In genomic region chr2:112032615-112033457, GRCh38 we compare ENCODE assay signal across 9 cellular contexts. TPM values are rescaled to one million over a fixed set of nuclear protein-coding genes. Genes with fewer than 3 reads are reported as not detected.
A peak's percentile ranks its signal among the peaks of the same experiment; 100 is the strongest.
DNase-seq lines count a peak whose midpoint lies in the region; ATAC-seq and TF ChIP-seq lines count a peak whose summit lies in the region.
"Had no signal": no experiment of that assay in that cellular context is flagged by ENCODE, and none has a peak within 500 bp of the region (broad histone marks: within the 10 kb centered on the region; RNA-seq: fewer than 3 reads in every experiment).

No MANE protein-coding gene starts in this region.

- DNase-seq in HFF-Myc (ENCODE audit: extremely low read depth, low read depth) (peak; percentile 56), WERI-Rb-1 (no peak), left ventricle myocardium superior (no peak), spleen (no peak), NCI-H1436 treated with DMSO at 0.1 percent for 48 hours (lab: John Stamatoyannopoulos, UW) (no peak), NCI-H187 treated with DMSO at 0.1 percent for 48 hours (lab: John Stamatoyannopoulos, UW) (no peak)
- no peak for DNase-seq in activated CD4-positive, alpha-beta T cell treated with anti-CD3 and anti-CD28 coated beads, Interleukin-2, amount 10 ng/mL, durations not matched to agents 7 days and 5 days
- DNase-seq: NCI-H526 treated with DMSO at 0.1 percent for 48 hours had no signal

- H3K27ac Mint-ChIP-seq in activated CD4-positive, alpha-beta T cell treated with anti-CD3 and anti-CD28 coated beads, Interleukin-2, amount 10 ng/mL, durations not matched to agents 7 days and 5 days: no peak overlapping the region

- 51 to 60% (median 54%) methylated on average over 4 of the region's 4 CpGs for WGBS in spleen, 5 donors

- peaks cover 8% of the 10 kb centered on the region for H3K4me1 Mint-ChIP-seq in activated CD4-positive, alpha-beta T cell treated with anti-CD3 and anti-CD28 coated beads, Interleukin-2, amount 10 ng/mL, durations not matched to agents 7 days and 5 days

- no peaks in the 10 kb centered on the region for H3K36me3 Mint-ChIP-seq in activated CD4-positive, alpha-beta T cell treated with anti-CD3 and anti-CD28 coated beads, Interleukin-2, amount 10 ng/mL, durations not matched to agents 7 days and 5 days (ENCODE audit: low read depth)

- peaks cover 3% of the 10 kb centered on the region for H3K27me3 Mint-ChIP-seq in activated CD4-positive, alpha-beta T cell treated with anti-CD3 and anti-CD28 coated beads, Interleukin-2, amount 10 ng/mL, durations not matched to agents 7 days and 5 days

- no peaks in the 10 kb centered on the region for H3K36me3 ChIP-seq in WERI-Rb-1
- peaks cover 0 to 10% (median 0%) of the 10 kb centered on the region in 6 donors for H3K36me3 ChIP-seq in spleen

- intact Hi-C loops in left ventricle myocardium superior (cut with micrococcal nuclease): loop anchor here (10.0 kb wide), 1 partner anchor 58 kb away; no protein-coding TSS in a partner anchor
- intact Hi-C loops in spleen (cut with DNase I; ENCODE audit: low total_unique reads): no loop called here

- H3K27me3 ChIP-seq in WERI-Rb-1 (ENCODE audit: insufficient read depth, low read depth, severe bottlenecking) (no peaks in the 10 kb centered on the region), spleen (replicated peaks in 1 of 7) (no peaks in the 10 kb centered on the region)

- H3K4me3 Mint-ChIP-seq in activated CD4-positive, alpha-beta T cell treated with anti-CD3 and anti-CD28 coated beads, Interleukin-2, amount 10 ng/mL, durations not matched to agents 7 days and 5 days: no peak overlapping the region

- peak overlapping the region; percentile 70 for H3K27ac ChIP-seq in WERI-Rb-1
- peak overlapping the region; percentile 10 to 77 (median 73) for H3K27ac ChIP-seq in spleen

- ATAC-seq in left ventricle myocardium superior (peak; percentile 78), HG03159 (IDR thresholded peaks at IDR 0.05; ENCODE audit: unreplicated experiment) (no peak)

- H3K4me1 ChIP-seq in spleen: peaks cover 0 to 39% (median 15%) of the 10 kb centered on the region in 6 donors

- H3K9me3 ChIP-seq in WERI-Rb-1 (ENCODE audit: severe bottlenecking) (peaks cover 11% of the 10 kb centered on the region), spleen (peaks cover 0 to 16% (median 5%) of the 10 kb centered on the region in 8 donors)

- no peak for TF ChIP-seq CTCF in HFF-Myc (IDR thresholded peaks at IDR 0.05; ENCODE audit: low read depth, low read length, missing control alignments)
- TF ChIP-seq CTCF in WERI-Rb-1 (IDR thresholded peaks at IDR 0.05; ENCODE audit: low read depth, low read length): no peak
- no peak for TF ChIP-seq CTCF in spleen (IDR thresholded peaks at IDR 0.05 in 8 of 11, conservative IDR thresholded peaks at IDR 0.05 in 3 of 11)

- CTCF ChIA-PET in activated CD4-positive, alpha-beta T cell treated with anti-CD3 and anti-CD28 coated beads, Interleukin-2, amount 10 ng/mL, durations not matched to agents 7 days and 5 days (lab: Charles Lee): interaction anchor here (0.6 to 1.9 kb wide), 3 partner anchors 13 to 905 kb away, joined by 3 to 4 read pairs (median 3); no protein-coding TSS in a partner anchor

- POLR2A ChIA-PET in activated CD4-positive, alpha-beta T cell treated with anti-CD3 and anti-CD28 coated beads, Interleukin-2, amount 10 ng/mL, durations not matched to agents 7 days and 5 days (lab: Charles Lee): no interaction called here

- H3K4me3 ChIP-seq in HFF-Myc (replicated peaks; ENCODE audit: low read depth, low read length) (no peak overlapping the region), WERI-Rb-1 (ENCODE audit: low read depth, low read length) (no peak overlapping the region), spleen (no peak overlapping the region)

- no peak for TF ChIP-seq POLR2A in spleen (IDR thresholded peaks at IDR 0.05)

- peaks cover 2% of the 10 kb centered on the region for H3K9me3 Mint-ChIP-seq in activated CD4-positive, alpha-beta T cell treated with anti-CD3 and anti-CD28 coated beads, Interleukin-2, amount 10 ng/mL, durations not matched to agents 7 days and 5 days

RNA-seq across cellular contexts. Expression of gene TMEM87B, which starts 22.2 kb away (rescaled TPM):
- total RNA-seq in left ventricle myocardium superior (4.7 TPM), spleen (10 to 100 TPM; 30.6 to 39.9 (median 35.4) TPM)
- polyA plus RNA-seq in spleen: 10 to 100 TPM; 10.4 to 10.9 (median 10.8) TPM
- 10 to 100 TPM; 20.1 to 22.7 TPM for total RNA-seq in activated CD4-positive, alpha-beta T cell treated with anti-CD3 and anti-CD28 coated beads, Interleukin-2, amount 10 ng/mL, durations not matched to agents 7 days and 5 days
